8 cellular contexts compared by ENCODE assay signal in genomic region chr3:183446838-183447205, GRCh38. TPM values are rescaled to one million over a fixed set of nuclear protein-coding genes. Genes with fewer than 3 reads are reported as not detected.
A peak's percentile ranks its signal among the peaks of the same experiment; 100 is the strongest.
DNase-seq lines count a peak whose midpoint lies in the region; ATAC-seq and TF ChIP-seq lines count a peak whose summit lies in the region.

No MANE protein-coding gene starts in this region.

- peak overlapping the region; percentile 92 for H3K4me3 Mint-ChIP-seq in activated T-helper 2 cell treated with anti-CD3 and anti-CD28 coated beads, Interferon-gamma antibody, Interleukin-2, Interleukin-4, amounts not matched to agents 10 μg/mL and 5 μg/mL and 100 μg/mL, durations not matched to agents 14 hours and 24 hours and 36 hours (ENCODE audit: low read depth)
- peak overlapping the region; percentile 87 to 98 for H3K4me3 Mint-ChIP-seq in stimulated activated naive CD8-positive, alpha-beta T cell treated with anti-CD3 and anti-CD28 coated beads, Interleukin-15, amount 100 ng/mL, for 72 hours

- H3K27me3 Mint-ChIP-seq in activated T-helper 2 cell treated with anti-CD3 and anti-CD28 coated beads, Interferon-gamma antibody, Interleukin-2, Interleukin-4, amounts not matched to agents 10 μg/mL and 5 μg/mL and 100 μg/mL, durations not matched to agents 14 hours and 24 hours and 36 hours (ENCODE audit: low read depth), result peaks cover 9% of the 10 kb centered on the region
- no peaks in the 10 kb centered on the region for H3K27me3 Mint-ChIP-seq in stimulated activated naive CD8-positive, alpha-beta T cell treated with anti-CD3 and anti-CD28 coated beads, Interleukin-15, amount 100 ng/mL, for 72 hours

- peaks cover 9% of the 10 kb centered on the region; the same call in 1 of the 2 replicates for H3K4me1 ChIP-seq in iPS-20b (ENCODE audit: insufficient read depth, low read length)
- peaks cover 10% of the 10 kb centered on the region for H3K4me1 ChIP-seq in mucosa of descending colon (ENCODE audit: low read depth)

- H3K27ac Mint-ChIP-seq in activated T-helper 2 cell treated with anti-CD3 and anti-CD28 coated beads, Interferon-gamma antibody, Interleukin-2, Interleukin-4, amounts not matched to agents 10 μg/mL and 5 μg/mL and 100 μg/mL, durations not matched to agents 14 hours and 24 hours and 36 hours, result peak overlapping the region; percentile 83
- H3K27ac Mint-ChIP-seq in stimulated activated naive CD8-positive, alpha-beta T cell treated with anti-CD3 and anti-CD28 coated beads, Interleukin-15, amount 100 ng/mL, for 72 hours, result no peak overlapping the region

- TF ChIP-seq CTCF in mucosa of descending colon (IDR thresholded peaks at IDR 0.05), result no peak

- ATAC-seq in stimulated activated naive CD8-positive, alpha-beta T cell treated with anti-CD3 and anti-CD28 coated beads, Interleukin-15, amount 100 ng/mL, for 72 hours, result no peak
- no peak for ATAC-seq in mucosa of descending colon

- peaks cover 15% of the 10 kb centered on the region; the same call in 1 of the 2 replicates for H3K9me3 ChIP-seq in iPS-20b (ENCODE audit: insufficient read depth, low read depth, low read length)
- H3K9me3 ChIP-seq in mucosa of descending colon, result peaks cover 14% of the 10 kb centered on the region

- H3K4me3 ChIP-seq in iPS-20b (ENCODE audit: low read length), result peak overlapping the region; percentile 89
- no peak overlapping the region for H3K4me3 ChIP-seq in mucosa of descending colon

- DNase-seq in NCI-H1105 treated with DMSO at 0.1 percent for 48 hours (lab: John Stamatoyannopoulos, UW), result peak; percentile 21
- no peak for DNase-seq in NCI-H1105 (lab: John Stamatoyannopoulos, UW)
- DNase-seq in activated T-helper 2 cell treated with anti-CD3 and anti-CD28 coated beads, Interferon-gamma antibody, Interleukin-2, Interleukin-4, amounts not matched to agents 10 μg/mL and 5 μg/mL and 100 μg/mL, durations not matched to agents 14 hours and 24 hours and 36 hours (ENCODE audit: low spot score), result no peak
- DNase-seq in stimulated activated naive CD8-positive, alpha-beta T cell treated with anti-CD3 and anti-CD28 coated beads, Interleukin-15, amount 100 ng/mL, for 72 hours, result no peak
- DNase-seq in stimulated activated CD8-positive, alpha-beta memory T cell treated with anti-CD3 and anti-CD28 coated beads, Interleukin-4, amount 100 ng/mL, for 48 hours, result no peak
- no peak for DNase-seq in mucosa of descending colon
- DNase-seq in Ammon's horn (ENCODE audit: low spot score), result no peak

- peaks cover 30% of the 10 kb centered on the region for H3K9me3 Mint-ChIP-seq in activated T-helper 2 cell treated with anti-CD3 and anti-CD28 coated beads, Interferon-gamma antibody, Interleukin-2, Interleukin-4, amounts not matched to agents 10 μg/mL and 5 μg/mL and 100 μg/mL, durations not matched to agents 14 hours and 24 hours and 36 hours
- H3K9me3 Mint-ChIP-seq in stimulated activated naive CD8-positive, alpha-beta T cell treated with anti-CD3 and anti-CD28 coated beads, Interleukin-15, amount 100 ng/mL, for 72 hours, result peaks cover 8 to 10% of the 10 kb centered on the region in 2 donors

- H3K36me3 ChIP-seq in iPS-20b (ENCODE audit: insufficient read depth, low read depth, low read length), result no peaks in the 10 kb centered on the region
- H3K36me3 ChIP-seq in mucosa of descending colon (ENCODE audit: low read depth), result no peaks in the 10 kb centered on the region

- intact Hi-C loops in activated T-helper 2 cell treated with anti-CD3 and anti-CD28 coated beads, Interferon-gamma antibody, Interleukin-2, Interleukin-4, amounts not matched to agents 10 μg/mL and 5 μg/mL and 100 μg/mL, durations not matched to agents 14 hours and 24 hours and 36 hours (cut with micrococcal nuclease), result loop anchor here (1.0 kb wide), 3 partner anchors 11 to 22 kb away; no protein-coding TSS in a partner anchor
- intact Hi-C loops in mucosa of descending colon (cut with DNase I, micrococcal nuclease), result no loop called here

- H3K27me3 ChIP-seq in iPS-20b (ENCODE audit: insufficient read depth, low read length), result no peaks in the 10 kb centered on the region

- peak overlapping the region; percentile 12 for H3K27ac ChIP-seq in iPS-20b (ENCODE audit: low read length)

- peak overlapping the region; percentile 78; the same call in 1 of the 2 replicates for H3K9ac ChIP-seq in iPS-20b (ENCODE audit: low read depth, low read length)

- H3K4me1 Mint-ChIP-seq in activated T-helper 2 cell treated with anti-CD3 and anti-CD28 coated beads, Interferon-gamma antibody, Interleukin-2, Interleukin-4, amounts not matched to agents 10 μg/mL and 5 μg/mL and 100 μg/mL, durations not matched to agents 14 hours and 24 hours and 36 hours (ENCODE audit: low read depth), result peaks cover 17% of the 10 kb centered on the region
- H3K4me1 Mint-ChIP-seq in stimulated activated naive CD8-positive, alpha-beta T cell treated with anti-CD3 and anti-CD28 coated beads, Interleukin-15, amount 100 ng/mL, for 72 hours, result peaks cover 11% of the 10 kb centered on the region

- H3K36me3 Mint-ChIP-seq in activated T-helper 2 cell treated with anti-CD3 and anti-CD28 coated beads, Interferon-gamma antibody, Interleukin-2, Interleukin-4, amounts not matched to agents 10 μg/mL and 5 μg/mL and 100 μg/mL, durations not matched to agents 14 hours and 24 hours and 36 hours (ENCODE audit: low read depth), result peaks cover 9% of the 10 kb centered on the region

RNA-seq across cellular contexts. Expression of gene MCF2L2, which starts 18.4 kb away (rescaled TPM):
- 7.5 and 8.3 TPM in 2 replicates for total RNA-seq in activated T-helper 2 cell treated with anti-CD3 and anti-CD28 coated beads, Interferon-gamma antibody, Interleukin-2, Interleukin-4, amounts not matched to agents 10 μg/mL and 5 μg/mL and 100 μg/mL, durations not matched to agents 14 hours and 24 hours and 36 hours
- 1 to 10 TPM in 2 of 3 donors, under 1 TPM in 1; 0.84 to 2.7 (median 1.1) TPM for total RNA-seq in mucosa of descending colon
